In the genomic region with DNA sequence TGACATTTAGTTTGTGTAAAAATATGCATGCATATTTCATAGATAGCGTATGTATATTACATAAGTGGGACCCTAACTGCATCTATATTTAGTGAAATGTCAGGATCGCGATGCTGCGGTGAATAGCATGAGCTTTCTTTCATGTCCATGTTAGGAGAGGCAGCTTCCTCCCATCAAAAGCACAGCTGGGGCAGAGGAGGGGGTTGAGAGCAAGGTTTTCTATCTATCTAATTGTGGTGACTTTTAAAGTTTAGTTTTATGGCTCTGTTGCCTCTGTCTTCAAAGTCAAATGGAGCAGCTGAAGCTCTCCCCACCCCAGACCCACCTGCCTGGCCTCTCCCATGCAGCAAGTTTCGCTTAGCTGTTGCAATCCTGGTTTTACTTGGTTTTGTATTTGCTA, we compare ENCODE assay signal across 14 cellular contexts. TPM values are rescaled to one million over a fixed set of nuclear protein-coding genes. Genes with fewer than 3 reads are reported as not detected.
"Had no signal": no experiment of that assay in that cellular context is flagged by ENCODE, and none has a peak within 500 bp of the region (broad histone marks: within the 10 kb centered on the region; RNA-seq: fewer than 3 reads in every experiment).

No MANE protein-coding gene starts in this region.

RNA-seq across cellular contexts. Expression of a gene that starts 1.8 kb away (rescaled TPM):
- total RNA-seq: activated B cell treated with CpG ODN at 0.5 μM for 24 hours; activated CD4-positive, alpha-beta memory T cell treated with anti-CD3 and anti-CD28 coated beads for 36 hours; activated CD4-positive, alpha-beta memory T cell treated with anti-CD3 and anti-CD28 coated beads, Interleukin-2, amount 10 ng/mL, durations not matched to agents 7 days and 5 days; activated CD4-positive, alpha-beta T cell treated with anti-CD3 and anti-CD28 coated beads for 36 hours; activated CD4-positive, alpha-beta T cell treated with anti-CD3 and anti-CD28 coated beads, Interleukin-2, amount 10 ng/mL, durations not matched to agents 24 days and 14 days; activated CD4-positive, alpha-beta T cell treated with anti-CD3 and anti-CD28 coated beads, Interleukin-2, amount 10 ng/mL, durations not matched to agents 7 days and 5 days; activated CD8-positive, alpha-beta memory T cell treated with anti-CD3 and anti-CD28 coated beads for 36 hours; activated CD8-positive, alpha-beta memory T cell treated with anti-CD3 and anti-CD28 coated beads, Interleukin-2, amount 10 ng/mL, durations not matched to agents 7 days and 5 days; activated CD8-positive, alpha-beta T cell treated with anti-CD3 and anti-CD28 coated beads for 36 hours; activated CD8-positive, alpha-beta T cell treated with anti-CD3 and anti-CD28 coated beads, Interleukin-2, amount 10 ng/mL, durations not matched to agents 7 days and 5 days; T-helper 1 cell treated with Interleukin-12 subunit alpha and Interleukin-12 subunit beta and Interleukin-4 antibody, amounts not matched to agents 30 ng/mL and 1 ng/mL, for 36 hours; T-helper 17 cell; T-helper 2 cell treated with Interferon-gamma antibody and Interleukin-4, amounts not matched to agents 100 ng/mL and 5 ng/mL, for 36 hours; WTC11 had no signal
